Comparison of ENCODE assay signal across 19 cellular contexts in the genomic region with DNA sequence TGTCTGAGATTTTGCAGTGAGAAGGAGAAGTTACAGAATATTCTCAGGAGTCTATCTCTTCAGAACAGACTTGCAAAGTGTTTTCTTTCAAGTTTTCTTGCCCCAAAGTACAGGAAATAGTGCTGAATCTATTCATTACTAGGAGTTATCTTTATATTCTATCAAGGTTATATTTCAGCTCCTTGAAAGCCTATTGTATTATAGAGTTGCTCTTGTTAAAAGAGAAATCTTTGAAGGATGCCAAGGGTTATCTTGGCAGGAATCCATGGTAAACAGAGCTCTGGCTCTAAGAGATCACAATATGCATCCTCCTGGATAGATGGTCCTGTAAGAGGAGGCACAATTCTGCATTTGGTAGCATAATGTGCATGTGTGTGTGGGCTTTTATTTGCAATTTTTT. TPM values are rescaled to one million over a fixed set of nuclear protein-coding genes. Genes with fewer than 3 reads are reported as not detected.
DNase-seq lines count a peak whose midpoint lies in the region; ATAC-seq and TF ChIP-seq lines count a peak whose summit lies in the region.
"Had no signal": no experiment of that assay in that cellular context is flagged by ENCODE, and none has a peak within 500 bp of the region (broad histone marks: within the 10 kb centered on the region; RNA-seq: fewer than 3 reads in every experiment).

No MANE protein-coding gene starts in this region.

- intact Hi-C loops in CD4-positive, alpha-beta memory T cell (cut with micrococcal nuclease), result no loop called here
- intact Hi-C loops in lower lobe of right lung (cut with DNase I), result no loop called here

- H3K27ac Mint-ChIP-seq in CD4-positive, alpha-beta memory T cell, result peak overlapping the region in 4 of 7 donors; percentile 8 to 72 (median 20)
- no peak overlapping the region for H3K27ac Mint-ChIP-seq in activated T-helper 17 cell treated with anti-CD3 and anti-CD28 coated beads, Interleukin-2, amount 50 U/mL, for 72 hours
- H3K27ac Mint-ChIP-seq: activated T-helper 1 cell treated with anti-CD3 and anti-CD28 coated beads, Interleukin-12 subunit alpha, Interleukin-12 subunit beta, Interleukin-2, Interleukin-4 antibody, amounts not matched to agents 30 ng/mL and 10 ng/mL and 1 ng/mL, durations not matched to agents 14 hours and 24 hours and 36 hours; brain; CD14-positive monocyte; stimulated activated naive CD8-positive, alpha-beta T cell treated with anti-CD3 and anti-CD28 coated beads, Interleukin-15, Interleukin-2, amounts not matched to agents 100 ng/mL and 50 ng/mL, for 24 hours had no signal

- no peaks in the 10 kb centered on the region for H3K79me2 ChIP-seq in DND-41 (ENCODE audit: insufficient read depth, low read length)

- POLR2A ChIA-PET in CD4-positive, alpha-beta memory T cell (lab: Charles Lee; ENCODE audit: partially characterized antibody), result interaction anchor here (1.8 kb wide), 1 partner anchor 22 kb away, joined by 11 read pairs; a partner anchor contains a TSS

- H2AFZ ChIP-seq in DND-41 (ENCODE audit: low read depth, low read length), result no peak overlapping the region

- CTCF ChIA-PET in CD4-positive, alpha-beta memory T cell (lab: Charles Lee; ENCODE audit: partially characterized antibody), result no interaction called here

- no peak overlapping the region for H3K4me3 ChIP-seq in CD4-positive, alpha-beta memory T cell (ENCODE audit: low read length in 2 of 2)
- H3K4me3 ChIP-seq in DND-41 (ENCODE audit: low read depth in 1 of 2, low read length in 2 of 2) (no peak overlapping the region), lower lobe of right lung (no peak overlapping the region)
- H3K4me3 ChIP-seq: uterus had no signal

- no peaks in the 10 kb centered on the region for H4K20me1 ChIP-seq in DND-41 (ENCODE audit: insufficient read depth, low read length)

- H3K36me3 Mint-ChIP-seq in CD4-positive, alpha-beta memory T cell, result no peaks in the 10 kb centered on the region
- H3K36me3 Mint-ChIP-seq in activated T-helper 17 cell treated with anti-CD3 and anti-CD28 coated beads, Interleukin-2, amount 50 U/mL, for 72 hours (ENCODE audit: low read depth), result no peaks in the 10 kb centered on the region
- H3K36me3 Mint-ChIP-seq: CD14-positive monocyte had no signal

- DNase-seq in CD4-positive, alpha-beta memory T cell, result peak in 1 of 5 donors; percentile 5
- no peak for DNase-seq in DND-41
- peak; percentile 67 for DNase-seq in NCI-H2029 treated with DMSO at 0.1 percent for 48 hours (lab: John Stamatoyannopoulos, UW)
- DNase-seq in lower lobe of right lung, result no peak
- DNase-seq in stimulated activated CD4-positive, alpha-beta T cell treated with anti-CD3 and anti-CD28 coated beads, Interleukin-2, amount 100 ng/mL, for 24 hours, result no peak
- DNase-seq: effector CD4-positive, alpha-beta T cell; HCEC 1CT; mesendoderm; uterus had no signal

- H3K4me1 Mint-ChIP-seq in CD4-positive, alpha-beta memory T cell, result peaks cover 23 to 37% (median 32%) of the 10 kb centered on the region in 4 donors
- peaks cover 17% of the 10 kb centered on the region for H3K4me1 Mint-ChIP-seq in activated T-helper 17 cell treated with anti-CD3 and anti-CD28 coated beads, Interleukin-2, amount 50 U/mL, for 72 hours

- H3K27ac ChIP-seq in CD4-positive, alpha-beta memory T cell (ENCODE audit: low read depth, low read length), result no peak overlapping the region
- H3K27ac ChIP-seq in DND-41 (ENCODE audit: low read length), result no peak overlapping the region
- H3K27ac ChIP-seq in lower lobe of right lung, result no peak overlapping the region
- H3K27ac ChIP-seq: uterus had no signal

- H3K4me2 ChIP-seq in DND-41 (ENCODE audit: insufficient read depth, low read length), result no peak overlapping the region

- TF ChIP-seq CTCF in DND-41 (IDR thresholded peaks at IDR 0.05; ENCODE audit: borderline replicate concordance, extremely low read depth, low read length, poor library complexity, severe bottlenecking), result no peak
- TF ChIP-seq CTCF in lower lobe of right lung (IDR thresholded peaks at IDR 0.05), result no peak

- H3K4me3 Mint-ChIP-seq in CD4-positive, alpha-beta memory T cell, result peak overlapping the region; percentile 26 to 78 (median 52)
- H3K4me3 Mint-ChIP-seq in activated T-helper 17 cell treated with anti-CD3 and anti-CD28 coated beads, Interleukin-2, amount 50 U/mL, for 72 hours, result peak overlapping the region; percentile 36
- H3K4me3 Mint-ChIP-seq: brain; CD14-positive monocyte; stimulated activated naive CD8-positive, alpha-beta T cell treated with anti-CD3 and anti-CD28 coated beads, Interleukin-15, Interleukin-2, amounts not matched to agents 100 ng/mL and 50 ng/mL, for 24 hours had no signal

- H3K36me3 ChIP-seq in CD4-positive, alpha-beta memory T cell (ENCODE audit: insufficient read depth, low read length), result no peaks in the 10 kb centered on the region
- H3K36me3 ChIP-seq in DND-41 (ENCODE audit: insufficient read depth, low read length) (no peaks in the 10 kb centered on the region), lower lobe of right lung (no peaks in the 10 kb centered on the region)
- H3K36me3 ChIP-seq: uterus had no signal

- no peaks in the 10 kb centered on the region for H3K27me3 Mint-ChIP-seq in CD4-positive, alpha-beta memory T cell
- H3K27me3 Mint-ChIP-seq in activated T-helper 17 cell treated with anti-CD3 and anti-CD28 coated beads, Interleukin-2, amount 50 U/mL, for 72 hours, result no peaks in the 10 kb centered on the region

- no peak overlapping the region for H3K9ac ChIP-seq in DND-41 (ENCODE audit: low read depth, low read length)

- peaks cover 30% of the 10 kb centered on the region for H3K4me1 ChIP-seq in CD4-positive, alpha-beta memory T cell (ENCODE audit: insufficient read depth, low read length)
- H3K4me1 ChIP-seq in DND-41 (ENCODE audit: insufficient read depth, low read length) (peaks cover 22% of the 10 kb centered on the region), lower lobe of right lung (no peaks in the 10 kb centered on the region)
- H3K4me1 ChIP-seq: uterus had no signal

- no peaks in the 10 kb centered on the region for H3K27me3 ChIP-seq in CD4-positive, alpha-beta memory T cell (ENCODE audit: insufficient read depth, low read length)
- H3K27me3 ChIP-seq in DND-41 (ENCODE audit: insufficient read depth, low read length, poor library complexity) (peaks cover 18% of the 10 kb centered on the region), lower lobe of right lung (ENCODE audit: low read depth) (no peaks in the 10 kb centered on the region)
- H3K27me3 ChIP-seq: uterus had no signal

- ATAC-seq in DND-41 (ENCODE audit: insufficient read depth, low read depth), result peak; percentile 38; the same call in 2 of the 3 replicates
- no peak for ATAC-seq in activated T-helper 17 cell treated with anti-CD3 and anti-CD28 coated beads, Interleukin-2, amount 50 U/mL, for 72 hours (replicated peaks)
- ATAC-seq in HG03025 (IDR thresholded peaks at IDR 0.05; ENCODE audit: low FRiP score, unreplicated experiment), result no peak
- ATAC-seq in lower lobe of right lung, result no peak
- ATAC-seq: Panc1 had no signal

- H3K9me3 ChIP-seq in CD4-positive, alpha-beta memory T cell (ENCODE audit: control insufficient read depth in 1 of 2, low read length in 2 of 2), result no peaks in the 10 kb centered on the region
- H3K9me3 ChIP-seq in DND-41 (ENCODE audit: insufficient read depth, low read length, severe bottlenecking) (peaks cover 7% of the 10 kb centered on the region), lower lobe of right lung (no peaks in the 10 kb centered on the region)
- H3K9me3 ChIP-seq: uterus had no signal

- peaks cover 0 to 6% (median under 1%) of the 10 kb centered on the region in 8 donors for H3K9me3 Mint-ChIP-seq in CD4-positive, alpha-beta memory T cell
- H3K9me3 Mint-ChIP-seq in activated T-helper 17 cell treated with anti-CD3 and anti-CD28 coated beads, Interleukin-2, amount 50 U/mL, for 72 hours, result peaks cover 3% of the 10 kb centered on the region

RNA-seq across cellular contexts. Expression of a gene that starts 21.2 kb away (rescaled TPM):
- 10 to 100 TPM; 45.6 to 49.0 TPM for total RNA-seq in CD4-positive, alpha-beta memory T cell
- 100 to 1,000 TPM in 1 of 2 donors, 10 to 100 TPM in 1; 90.2 to 103 TPM for polyA plus RNA-seq in CD4-positive, alpha-beta memory T cell
- total RNA-seq in activated T-helper 17 cell treated with anti-CD3 and anti-CD28 coated beads, Interleukin-2, amount 50 U/mL, for 72 hours, result 100 to 1,000 TPM in 1 of 2 donors, 10 to 100 TPM in 1; 75.0 to 119 TPM
- 44.6 TPM for total RNA-seq in lower lobe of right lung

RNA-seq across cellular contexts. Expression of a gene that starts 39.6 kb away (rescaled TPM):
- not detected for total RNA-seq in CD4-positive, alpha-beta memory T cell
- polyA plus RNA-seq in CD4-positive, alpha-beta memory T cell, result not detected
- total RNA-seq in activated T-helper 17 cell treated with anti-CD3 and anti-CD28 coated beads, Interleukin-2, amount 50 U/mL, for 72 hours, result not detected
- total RNA-seq in lower lobe of right lung, result not detected
- total RNA-seq: activated T-helper 1 cell treated with anti-CD3 and anti-CD28 coated beads, Interleukin-12 subunit alpha, Interleukin-12 subunit beta, Interleukin-2, Interleukin-4 antibody, amounts not matched to agents 30 ng/mL and 10 ng/mL and 1 ng/mL, durations not matched to agents 14 hours and 24 hours and 36 hours; fibroblast of villous mesenchyme; osteoblast; uterus had no signal
- polyA plus RNA-seq: CD14-positive monocyte, small intestine had no signal
